12 cellular contexts compared by ENCODE assay signal in the genomic region with DNA sequence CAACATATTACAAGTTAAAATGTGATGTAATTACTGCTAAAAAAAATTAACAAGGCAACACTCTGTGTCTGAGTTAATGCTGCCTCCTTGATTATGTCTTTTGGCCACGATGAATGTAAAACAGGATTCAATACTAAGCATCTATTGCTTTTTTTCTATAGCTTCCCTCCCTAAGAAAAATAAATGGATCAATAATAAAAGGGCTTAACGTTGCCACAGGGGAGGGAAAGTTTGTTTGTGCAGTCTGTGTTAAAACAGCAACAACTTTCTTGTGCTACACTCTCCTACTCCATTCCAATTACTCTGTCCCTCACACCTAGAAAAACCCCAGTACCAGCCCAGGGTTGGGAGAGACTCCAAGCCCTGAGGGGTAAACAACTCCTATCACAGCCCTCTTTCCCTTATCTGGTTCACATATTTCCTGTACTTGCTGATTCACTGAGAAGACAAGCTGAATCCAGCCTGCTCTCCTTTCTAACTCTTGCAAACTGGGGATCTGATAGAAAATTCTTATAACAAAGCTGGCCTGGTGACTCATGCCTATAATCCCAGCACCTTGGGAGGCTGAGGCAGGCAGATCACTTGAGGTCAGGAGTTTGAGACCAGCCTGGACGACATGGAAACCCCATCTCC. TPM values are rescaled to one million over a fixed set of nuclear protein-coding genes. Genes with fewer than 3 reads are reported as not detected.
A peak's percentile ranks its signal among the peaks of the same experiment; 100 is the strongest.
DNase-seq lines count a peak whose midpoint lies in the region; TF ChIP-seq lines count a peak whose summit lies in the region.
"Had no signal": no experiment of that assay in that cellular context is flagged by ENCODE, and none has a peak within 500 bp of the region (broad histone marks: within the 10 kb centered on the region; RNA-seq: fewer than 3 reads in every experiment).

No MANE protein-coding gene starts in this region.

- H3K27ac ChIP-seq in BLaER1, result peak overlapping the region; percentile 2; the same call in 1 of the 2 replicates
- peak overlapping the region; percentile 44 for H3K27ac ChIP-seq in mesenchymal stem cell (ENCODE audit: low read length, poor library complexity, severe bottlenecking)
- H3K27ac ChIP-seq in dorsolateral prefrontal cortex, result no peak overlapping the region
- no peak overlapping the region for H3K27ac ChIP-seq in effector memory CD4-positive, alpha-beta T cell (ENCODE audit: insufficient read depth, low read length, poor library complexity, severe bottlenecking)
- no peak overlapping the region for H3K27ac ChIP-seq in neuronal stem cell (replicated peaks; ENCODE audit: low read length)

- H4K20me1 ChIP-seq in BLaER1, result no peaks in the 10 kb centered on the region

- H3K4me3 ChIP-seq in BLaER1 (no peak overlapping the region), cardiac fibroblast (replicated peaks in 1 of 2; ENCODE audit: low read depth in 2 of 2, low read length in 2 of 2) (no peak overlapping the region), mesenchymal stem cell (ENCODE audit: insufficient read depth in 1 of 2, low read depth in 1 of 2, low read length in 2 of 2) (no peak overlapping the region), dorsolateral prefrontal cortex (no peak overlapping the region), neuronal stem cell (ENCODE audit: low read length in 2 of 2) (no peak overlapping the region)
- no peak overlapping the region for H3K4me3 ChIP-seq in effector memory CD4-positive, alpha-beta T cell (ENCODE audit: insufficient read depth, low read depth, low read length, poor library complexity, severe bottlenecking)

- intact Hi-C loops in dorsolateral prefrontal cortex (cut with DNase I), result no loop called here

- H2BK5ac ChIP-seq in mesenchymal stem cell (ENCODE audit: low read depth, low read length, poor library complexity, severe bottlenecking), result no peak overlapping the region
- H2BK5ac ChIP-seq in neuronal stem cell (ENCODE audit: low read length), result no peak overlapping the region

- H4K8ac ChIP-seq in mesenchymal stem cell (ENCODE audit: low read length), result no peak overlapping the region
- H4K8ac ChIP-seq in neuronal stem cell (ENCODE audit: low read depth, low read length), result no peak overlapping the region

- 87% methylated on average over 2 of the region's 3 CpGs for WGBS in mesenchymal stem cell
- WGBS in neuronal stem cell (ENCODE audit: extremely low coverage in 2 of 2, insufficient read length in 2 of 2, insufficient replicate concordance in 1 of 2), 2 donors, result no CpG with 5 or more reads among the region's 3 CpGs

- H2AFZ ChIP-seq in mesenchymal stem cell (ENCODE audit: low read depth, low read length) (no peak overlapping the region), neuronal stem cell (ENCODE audit: low read length) (no peak overlapping the region)

- H2BK12ac ChIP-seq in mesenchymal stem cell (ENCODE audit: low read length in 2 of 2) (no peak overlapping the region), neuronal stem cell (ENCODE audit: low read length) (no peak overlapping the region)

- H3K14ac ChIP-seq in mesenchymal stem cell (ENCODE audit: low read length in 2 of 2) (no peak overlapping the region), neuronal stem cell (ENCODE audit: low read length) (no peak overlapping the region)

- H2BK15ac ChIP-seq in mesenchymal stem cell (ENCODE audit: low read depth, poor library complexity, severe bottlenecking) (no peak overlapping the region), neuronal stem cell (ENCODE audit: low read length) (no peak overlapping the region)

- TF ChIP-seq CTCF in cardiac fibroblast (IDR thresholded peaks at IDR 0.05; ENCODE audit: low read depth, low read length) (no peak), dorsolateral prefrontal cortex (IDR thresholded peaks at IDR 0.05 in 54 of 56, conservative IDR thresholded peaks at IDR 0.05 in 2 of 56; ENCODE audit: low read depth in 1 of 56, partially characterized antibody in 56 of 56) (no peak)

- H3K9me3 ChIP-seq in BLaER1, result no peaks in the 10 kb centered on the region; the same call in 1 of the 2 replicates
- no peaks in the 10 kb centered on the region for H3K9me3 ChIP-seq in mesenchymal stem cell (ENCODE audit: control insufficient read depth, low read length)
- H3K9me3 ChIP-seq in effector memory CD4-positive, alpha-beta T cell (ENCODE audit: control insufficient read depth, low read length), result no peaks in the 10 kb centered on the region
- peaks cover 0 to 3% of the 10 kb centered on the region in 2 donors for H3K9me3 ChIP-seq in neuronal stem cell (replicated peaks in 1 of 2; ENCODE audit: control insufficient read depth in 2 of 2, insufficient read depth in 1 of 2, low read depth in 1 of 2, low read length in 2 of 2)

- no peak overlapping the region for H4K91ac ChIP-seq in mesenchymal stem cell (ENCODE audit: low read length)
- H4K91ac ChIP-seq in neuronal stem cell (ENCODE audit: low read depth, low read length, poor library complexity), result no peak overlapping the region

- H3K4ac ChIP-seq in mesenchymal stem cell (ENCODE audit: low read depth in 1 of 2, low read length in 2 of 2) (no peak overlapping the region), neuronal stem cell (ENCODE audit: low read length) (no peak overlapping the region)

- H3K9ac ChIP-seq in BLaER1 (no peak overlapping the region), mesenchymal stem cell (ENCODE audit: low read length) (no peak overlapping the region), neuronal stem cell (ENCODE audit: low read depth, low read length, poor library complexity) (no peak overlapping the region)

- H3K4me2 ChIP-seq in BLaER1 (no peak overlapping the region), mesenchymal stem cell (ENCODE audit: low read length, poor library complexity, severe bottlenecking) (no peak overlapping the region), neuronal stem cell (ENCODE audit: insufficient read depth, low read length, poor library complexity, severe bottlenecking) (no peak overlapping the region)

- H3K23ac ChIP-seq in mesenchymal stem cell (ENCODE audit: low read length in 2 of 2), result no peak overlapping the region
- no peak overlapping the region for H3K23ac ChIP-seq in neuronal stem cell (ENCODE audit: low read depth, low read length, poor library complexity)

- no peaks in the 10 kb centered on the region for H3K36me3 ChIP-seq in BLaER1
- H3K36me3 ChIP-seq in mesenchymal stem cell (ENCODE audit: control insufficient read depth in 1 of 2, insufficient read depth in 2 of 2, low read depth in 1 of 2, low read length in 2 of 2), result peaks cover 0 to 36% of the 10 kb centered on the region in 2 experiments
- no peaks in the 10 kb centered on the region for H3K36me3 ChIP-seq in effector memory CD4-positive, alpha-beta T cell (ENCODE audit: control insufficient read depth, insufficient read depth, low read length)
- no peaks in the 10 kb centered on the region for H3K36me3 ChIP-seq in neuronal stem cell (replicated peaks in 1 of 2; ENCODE audit: control insufficient read depth in 2 of 2, insufficient read depth in 2 of 2, low read length in 2 of 2)

- DNase-seq in OCI-M1 (lab: John Stamatoyannopoulos, UW) (peak; percentile 18), cardiac fibroblast (ENCODE audit: low read depth in 2 of 2) (peak; percentile 58 to 76), mesenchymal stem cell (peak; percentile 59), dorsolateral prefrontal cortex (no peak), neuronal stem cell (ENCODE audit: low spot score) (no peak), Ammon's horn (ENCODE audit: low spot score) (no peak)
- DNase-seq in effector memory CD4-positive, alpha-beta T cell, result no peak
- DNase-seq: activated T-cell treated with anti-CD3 and anti-CD28 coated beads for 4 hours; CD4-positive, CD25-positive, alpha-beta regulatory T cell; NCI-H524 treated with DMSO at 0.1 percent for 48 hours; stimulated activated CD4-positive, alpha-beta T cell treated with anti-CD3 and anti-CD28 coated beads, Interleukin-1b, Interleukin-23, amount 100 ng/mL, for 48 hours had no signal

- peaks cover 18% of the 10 kb centered on the region for H3K79me1 ChIP-seq in mesenchymal stem cell (replicated peaks; ENCODE audit: low read length, poor library complexity, severe bottlenecking)
- H3K79me1 ChIP-seq in neuronal stem cell (ENCODE audit: low read depth, low read length), result no peaks in the 10 kb centered on the region

- H2BK120ac ChIP-seq in mesenchymal stem cell (ENCODE audit: low read depth, low read length) (no peak overlapping the region), neuronal stem cell (ENCODE audit: low read depth, low read length) (no peak overlapping the region)

- no peak overlapping the region for H3K18ac ChIP-seq in mesenchymal stem cell (ENCODE audit: low read depth in 1 of 2, low read length in 2 of 2)
- no peak overlapping the region for H3K18ac ChIP-seq in neuronal stem cell (ENCODE audit: low read length)

- H3K4me1 ChIP-seq in BLaER1 (peaks cover 87% of the 10 kb centered on the region), mesenchymal stem cell (ENCODE audit: control insufficient read depth, insufficient read depth, low read depth, low read length) (peaks cover 5% of the 10 kb centered on the region), neuronal stem cell (ENCODE audit: control insufficient read depth in 2 of 2, insufficient read depth in 1 of 2, low read depth in 1 of 2, low read length in 2 of 2) (peaks cover 2 to 5% of the 10 kb centered on the region in 2 donors)
- no peaks in the 10 kb centered on the region for H3K4me1 ChIP-seq in effector memory CD4-positive, alpha-beta T cell (ENCODE audit: control insufficient read depth, insufficient read depth, low read length, poor library complexity, severe bottlenecking)

- H2AK5ac ChIP-seq in mesenchymal stem cell (ENCODE audit: low read length, severe bottlenecking), result no peak overlapping the region
- H2AK5ac ChIP-seq in neuronal stem cell (ENCODE audit: low read depth, low read length), result no peak overlapping the region

- H3K27me3 ChIP-seq in BLaER1, result no peaks in the 10 kb centered on the region
- H3K27me3 ChIP-seq in mesenchymal stem cell (ENCODE audit: control insufficient read depth in 1 of 2, insufficient read depth in 1 of 2, low read length in 2 of 2), result peaks cover 0 to 2% of the 10 kb centered on the region in 2 experiments
- peaks cover 0 to 3% (median 0%) of the 10 kb centered on the region in 45 donors for H3K27me3 ChIP-seq in dorsolateral prefrontal cortex
- no peaks in the 10 kb centered on the region for H3K27me3 ChIP-seq in effector memory CD4-positive, alpha-beta T cell (replicated peaks; ENCODE audit: control insufficient read depth, insufficient read depth, low read length, poor library complexity, severe bottlenecking)
- H3K27me3 ChIP-seq in neuronal stem cell (ENCODE audit: control insufficient read depth in 3 of 3, insufficient read depth in 3 of 3, low read depth in 1 of 3, low read length in 3 of 3), result no peaks in the 10 kb centered on the region

RNA-seq across cellular contexts. Expression of a gene that starts 44.8 kb away (rescaled TPM):
- polyA plus RNA-seq in mesenchymal stem cell (2013, experiment 1 of 2), result 1.4 TPM
- 1.5 TPM for polyA plus RNA-seq in mesenchymal stem cell (2013, experiment 2 of 2)
- total RNA-seq in dorsolateral prefrontal cortex, result 10 to 100 TPM in 75 of 120 experiments, 1 to 10 TPM in 45; 2.8 to 18.4 (median 11.1) TPM
- 1.3 TPM for polyA plus RNA-seq in neuronal stem cell (2013, experiment 1 of 2)
- polyA plus RNA-seq in neuronal stem cell (2013, experiment 2 of 2), result 1.2 TPM

Comparison
In these comparisons a context has a peak if more than half of its experiments do, and no peak if none do; other contexts are left out.
1. H3K27ac ChIP-seq: peak in BLaER1 (single experiment) and mesenchymal stem cell (single experiment); none in dorsolateral prefrontal cortex (0 of 59), effector memory CD4-positive, alpha-beta T cell (single experiment) and neuronal stem cell (single experiment).
2. DNase-seq: peak in OCI-M1 (single experiment), cardiac fibroblast (2 of 2) and mesenchymal stem cell (single experiment); none in dorsolateral prefrontal cortex (0 of 10), effector memory CD4-positive, alpha-beta T cell (0 of 3), neuronal stem cell (single experiment) and Ammon's horn (single experiment).